In the genomic region with DNA sequence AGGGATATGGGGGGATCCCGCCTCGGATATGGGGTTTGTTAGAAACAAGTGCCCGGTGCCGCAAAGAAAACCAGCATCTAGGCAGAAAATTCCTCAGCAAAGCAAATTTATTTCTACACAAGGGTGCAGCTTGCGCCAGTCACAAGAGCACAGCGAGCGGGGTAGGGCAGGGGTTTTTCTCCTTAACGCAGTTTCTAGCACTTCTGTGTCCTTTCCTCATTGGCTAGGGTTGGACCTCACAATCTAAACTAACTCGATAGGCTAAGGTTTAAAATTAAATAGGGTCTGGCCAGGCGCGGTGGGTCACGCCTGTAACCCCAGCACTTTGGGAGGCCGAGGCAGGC, we compare ENCODE assay signal across 8 cellular contexts. TPM values are rescaled to one million over a fixed set of nuclear protein-coding genes. Genes with fewer than 3 reads are reported as not detected.
A peak's percentile ranks its signal among the peaks of the same experiment; 100 is the strongest.
DNase-seq lines count a peak whose midpoint lies in the region; ATAC-seq, FAIRE-seq and TF ChIP-seq lines count a peak whose summit lies in the region.

No MANE protein-coding gene starts in this region.

- intact Hi-C loops in Calu3 (cut with micrococcal nuclease; ENCODE audit: unreplicated experiment), result loop anchor here (10.0 kb wide), 1 partner anchor 110 kb away; the partner anchor contains the start of gene ZNF700

- in situ Hi-C loops in astrocyte of the spinal cord (cut with HindIII; ENCODE audit: low sequenced_read_pairs), result no loop called here

- TF ChIP-seq CTCF in Calu3 (IDR thresholded peaks at IDR 0.05; ENCODE audit: unreplicated experiment) (no peak), astrocyte of the spinal cord (IDR thresholded peaks at IDR 0.05; ENCODE audit: low read depth, low read length) (no peak)

- no peak for FAIRE-seq in H54 (lab: Jason Lieb, UNC)

- H3K4me3 ChIP-seq in astrocyte of the spinal cord (ENCODE audit: low read depth, low read length), result peak overlapping the region; percentile 69

- H3K4me3 Mint-ChIP-seq in Calu3 (ENCODE audit: low read depth, unreplicated experiment), result peak overlapping the region; percentile 79
- H3K4me3 Mint-ChIP-seq in stimulated activated naive B cell treated with anti-CD40 and anti-IgM and Interleukin-4, amounts not matched to agents 10 μg/mL and 1 μg/mL and 100 μg/mL, for 72 hours, result peak overlapping the region; percentile 90 to 91

- H3K27me3 Mint-ChIP-seq in Calu3 (ENCODE audit: unreplicated experiment), result no peaks in the 10 kb centered on the region
- H3K27me3 Mint-ChIP-seq in stimulated activated naive B cell treated with anti-CD40 and anti-IgM and Interleukin-4, amounts not matched to agents 10 μg/mL and 1 μg/mL and 100 μg/mL, for 72 hours, result no peaks in the 10 kb centered on the region

- H3K4me1 Mint-ChIP-seq in Calu3 (ENCODE audit: low read depth, unreplicated experiment), result no peaks in the 10 kb centered on the region
- H3K4me1 Mint-ChIP-seq in stimulated activated naive B cell treated with anti-CD40 and anti-IgM and Interleukin-4, amounts not matched to agents 10 μg/mL and 1 μg/mL and 100 μg/mL, for 72 hours, result peaks cover 11 to 25% of the 10 kb centered on the region in 2 donors

- peaks cover 32% of the 10 kb centered on the region for H3K36me3 Mint-ChIP-seq in Calu3 (ENCODE audit: insufficient read depth, unreplicated experiment)
- H3K36me3 Mint-ChIP-seq in stimulated activated naive B cell treated with anti-CD40 and anti-IgM and Interleukin-4, amounts not matched to agents 10 μg/mL and 1 μg/mL and 100 μg/mL, for 72 hours, result peaks cover 6 to 7% of the 10 kb centered on the region in 2 donors

- no peak for TF ChIP-seq POLR2A in H54 (IDR thresholded peaks at IDR 0.05; ENCODE audit: low read depth, low read length)

- DNase-seq in Calu3 (peak; percentile 39), LHCN-M2 (ENCODE audit: low read depth) (peak; percentile 14), astrocyte of the spinal cord (ENCODE audit: low read depth, low spot score) (peak; percentile 26), inferior parietal cortex (ENCODE audit: extremely low spot score) (peak; percentile 6), H54 (ENCODE audit: insufficient read length, low spot score) (no peak), DMS153 (lab: John Stamatoyannopoulos, UW) (no peak), NCI-H1105 (lab: John Stamatoyannopoulos, UW) (no peak)
- DNase-seq in stimulated activated naive B cell treated with anti-CD40 and anti-IgM and Interleukin-4, amounts not matched to agents 10 μg/mL and 1 μg/mL and 100 μg/mL, for 72 hours, result no peak

- peaks cover 4% of the 10 kb centered on the region for H3K9me3 Mint-ChIP-seq in Calu3 (ENCODE audit: low read depth, unreplicated experiment)
- no peaks in the 10 kb centered on the region for H3K9me3 Mint-ChIP-seq in stimulated activated naive B cell treated with anti-CD40 and anti-IgM and Interleukin-4, amounts not matched to agents 10 μg/mL and 1 μg/mL and 100 μg/mL, for 72 hours

- H3K27ac Mint-ChIP-seq in Calu3 (ENCODE audit: unreplicated experiment), result peak overlapping the region; percentile 80
- peak overlapping the region; percentile 47 for H3K27ac Mint-ChIP-seq in stimulated activated naive B cell treated with anti-CD40 and anti-IgM and Interleukin-4, amounts not matched to agents 10 μg/mL and 1 μg/mL and 100 μg/mL, for 72 hours

- ATAC-seq in stimulated activated naive B cell treated with anti-CD40 and anti-IgM and Interleukin-4, amounts not matched to agents 10 μg/mL and 1 μg/mL and 100 μg/mL, for 72 hours (replicated peaks), result peak; percentile 15

- CTCF ChIA-PET in Calu3 (lab: Charles Lee), result interaction anchor here (0.6 to 1.0 kb wide), 3 partner anchors 17 to 174 kb away, joined by 3 to 4 read pairs (median 3); no protein-coding TSS in a partner anchor

- BruUV-seq in Calu3 (replicated peaks; lab: Mats Ljungman, UMichigan), result no TSS peak

RNA-seq across cellular contexts. Expression of gene ZNF440, which starts 0.6 kb away (rescaled TPM):
- total RNA-seq in Calu3 (2022) (14.4 and 21.2 TPM in 2 replicates), LHCN-M2 (2014; rRNA removed) (7.0 and 8.2 TPM in 2 replicates)
- 2.7 TPM for polyA plus RNA-seq in LHCN-M2 (2012)

RNA-seq across cellular contexts. Expression of gene ZNF491, which starts 16.4 kb away (rescaled TPM):
- total RNA-seq in Calu3 (2022) (0.24 and 0.92 TPM in 2 replicates), LHCN-M2 (2014; rRNA removed) (0.80 and 0.90 TPM in 2 replicates)
- 0.60 TPM for polyA plus RNA-seq in LHCN-M2 (2012)

RNA-seq across cellular contexts. Expression of gene ZNF439, which starts 33.8 kb away (rescaled TPM):
- total RNA-seq in Calu3 (2022), result 0.71 TPM in 2 replicates
- total RNA-seq in LHCN-M2 (2014; rRNA removed), result 0.11 and 0.26 TPM in 2 replicates
- polyA plus RNA-seq in LHCN-M2 (2012), result 0.11 TPM

RNA-seq across cellular contexts. Expression of gene ZNF441, which starts 47.9 kb away (rescaled TPM):
- 2.5 and 3.4 TPM in 2 replicates for total RNA-seq in Calu3 (2022)
- total RNA-seq in LHCN-M2 (2014; rRNA removed), result 5.4 and 7.1 TPM in 2 replicates
- polyA plus RNA-seq in LHCN-M2 (2012), result 1.6 TPM

Comparison
In these comparisons a context has a peak if more than half of its experiments do, and no peak if none do; other contexts are left out.
1. DNase-seq: peak in Calu3 (single experiment), LHCN-M2 (single experiment), astrocyte of the spinal cord (single experiment) and inferior parietal cortex (single experiment); none in stimulated activated naive B cell treated with anti-CD40 and anti-IgM and Interleukin-4, amounts not matched to agents 10 μg/mL and 1 μg/mL and 100 μg/mL, for 72 hours (single experiment), H54 (single experiment), DMS153 (single experiment) and NCI-H1105 (single experiment).